Comparison of ENCODE assay signal across 2 cellular contexts in genomic region chr6:138540468-138540867, GRCh38.
TF ChIP-seq lines count a peak whose summit lies in the region.

No MANE protein-coding gene starts in this region.

TF ChIP-seq in GM23338, 12 proteins besides CTCF, POLR2A, EP300 and RAD21:
- TF ChIP-seq POLR2AphosphoS5 (IDR thresholded peaks at IDR 0.05; ENCODE audit: low read depth) = no peak
- TF ChIP-seq NANOG (IDR thresholded peaks at IDR 0.05; ENCODE audit: borderline replicate concordance) = no peak
- TF ChIP-seq CREB1 (CRISPR knock-in tag; IDR thresholded peaks at IDR 0.05; ENCODE audit: low read depth) = no peak
- TF ChIP-seq EZH2phosphoT487 (IDR thresholded peaks at IDR 0.05; ENCODE audit: unreplicated experiment) = no peak
- no peak for TF ChIP-seq ZNF114 (CRISPR knock-in tag; IDR thresholded peaks at IDR 0.05)
- no peak for TF ChIP-seq ZNF462 (CRISPR knock-in tag; IDR thresholded peaks at IDR 0.05)
- no peak for TF ChIP-seq STAT1 (IDR thresholded peaks at IDR 0.05; ENCODE audit: unreplicated experiment)
- no peak for TF ChIP-seq ZNF331 (CRISPR knock-in tag; IDR thresholded peaks at IDR 0.05; ENCODE audit: low read depth)
- TF ChIP-seq, protein P1, sequence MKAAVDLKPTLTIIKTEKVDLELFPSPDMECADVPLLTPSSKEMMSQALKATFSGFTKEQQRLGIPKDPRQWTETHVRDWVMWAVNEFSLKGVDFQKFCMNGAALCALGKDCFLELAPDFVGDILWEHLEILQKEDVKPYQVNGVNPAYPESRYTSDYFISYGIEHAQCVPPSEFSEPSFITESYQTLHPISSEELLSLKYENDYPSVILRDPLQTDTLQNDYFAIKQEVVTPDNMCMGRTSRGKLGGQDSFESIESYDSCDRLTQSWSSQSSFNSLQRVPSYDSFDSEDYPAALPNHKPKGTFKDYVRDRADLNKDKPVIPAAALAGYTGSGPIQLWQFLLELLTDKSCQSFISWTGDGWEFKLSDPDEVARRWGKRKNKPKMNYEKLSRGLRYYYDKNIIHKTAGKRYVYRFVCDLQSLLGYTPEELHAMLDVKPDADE (IDR thresholded peaks at IDR 0.05) = no peak
- TF ChIP-seq, protein P2, sequence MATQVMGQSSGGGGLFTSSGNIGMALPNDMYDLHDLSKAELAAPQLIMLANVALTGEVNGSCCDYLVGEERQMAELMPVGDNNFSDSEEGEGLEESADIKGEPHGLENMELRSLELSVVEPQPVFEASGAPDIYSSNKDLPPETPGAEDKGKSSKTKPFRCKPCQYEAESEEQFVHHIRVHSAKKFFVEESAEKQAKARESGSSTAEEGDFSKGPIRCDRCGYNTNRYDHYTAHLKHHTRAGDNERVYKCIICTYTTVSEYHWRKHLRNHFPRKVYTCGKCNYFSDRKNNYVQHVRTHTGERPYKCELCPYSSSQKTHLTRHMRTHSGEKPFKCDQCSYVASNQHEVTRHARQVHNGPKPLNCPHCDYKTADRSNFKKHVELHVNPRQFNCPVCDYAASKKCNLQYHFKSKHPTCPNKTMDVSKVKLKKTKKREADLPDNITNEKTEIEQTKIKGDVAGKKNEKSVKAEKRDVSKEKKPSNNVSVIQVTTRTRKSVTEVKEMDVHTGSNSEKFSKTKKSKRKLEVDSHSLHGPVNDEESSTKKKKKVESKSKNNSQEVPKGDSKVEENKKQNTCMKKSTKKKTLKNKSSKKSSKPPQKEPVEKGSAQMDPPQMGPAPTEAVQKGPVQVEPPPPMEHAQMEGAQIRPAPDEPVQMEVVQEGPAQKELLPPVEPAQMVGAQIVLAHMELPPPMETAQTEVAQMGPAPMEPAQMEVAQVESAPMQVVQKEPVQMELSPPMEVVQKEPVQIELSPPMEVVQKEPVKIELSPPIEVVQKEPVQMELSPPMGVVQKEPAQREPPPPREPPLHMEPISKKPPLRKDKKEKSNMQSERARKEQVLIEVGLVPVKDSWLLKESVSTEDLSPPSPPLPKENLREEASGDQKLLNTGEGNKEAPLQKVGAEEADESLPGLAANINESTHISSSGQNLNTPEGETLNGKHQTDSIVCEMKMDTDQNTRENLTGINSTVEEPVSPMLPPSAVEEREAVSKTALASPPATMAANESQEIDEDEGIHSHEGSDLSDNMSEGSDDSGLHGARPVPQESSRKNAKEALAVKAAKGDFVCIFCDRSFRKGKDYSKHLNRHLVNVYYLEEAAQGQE (IDR thresholded peaks at IDR 0.05; ENCODE audit: unreplicated experiment) = no peak
- TF ChIP-seq JUNB (IDR thresholded peaks at IDR 0.05; ENCODE audit: unreplicated experiment) = no peak
- TF ChIP-seq EZH2 (IDR thresholded peaks at IDR 0.05; ENCODE audit: low read depth, unreplicated experiment) = no peak

TF ChIP-seq in HepG2, 621 proteins besides CTCF, POLR2A, EP300 and RAD21:
- TF ChIP-seq JARID2 (CRISPR knock-in tag; IDR thresholded peaks at IDR 0.05; ENCODE audit: insufficient replicate concordance) (no peak), NR2F1 (CRISPR knock-in tag; IDR thresholded peaks at IDR 0.05) (no peak), GATAD2A (CRISPR knock-in tag; IDR thresholded peaks at IDR 0.05) (no peak)
- TF ChIP-seq, protein P3, sequence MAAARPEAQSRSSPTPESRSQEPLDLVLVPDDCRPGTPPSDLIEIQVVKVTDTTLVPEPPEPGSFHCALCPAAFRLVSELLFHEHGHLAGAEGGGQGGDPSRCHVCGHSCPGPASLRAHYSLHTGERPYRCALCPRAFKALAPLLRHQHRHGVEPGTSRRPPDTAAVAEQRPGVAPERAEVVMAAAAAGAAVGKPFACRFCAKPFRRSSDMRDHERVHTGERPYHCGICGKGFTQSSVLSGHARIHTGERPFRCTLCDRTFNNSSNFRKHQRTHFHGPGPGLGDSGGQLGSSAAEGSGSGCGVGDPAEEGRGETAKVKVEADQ (CRISPR knock-in tag; IDR thresholded peaks at IDR 0.05; ENCODE audit: borderline replicate concordance) = no peak
